ENCODE assay signal across 17 cellular contexts in genomic region chr2:239721531-239721930, GRCh38.
DNase-seq lines count a peak whose midpoint lies in the region; ATAC-seq and TF ChIP-seq lines count a peak whose summit lies in the region.
"Had no signal": no experiment of that assay in that cellular context is flagged by ENCODE, and none has a peak within 500 bp of the region (broad histone marks: within the 10 kb centered on the region; RNA-seq: fewer than 3 reads in every experiment).

No MANE protein-coding gene starts in this region.

- H3K36me3 ChIP-seq in H7 (replicated peaks; ENCODE audit: control insufficient read depth, insufficient read depth, low read length) (no peaks in the 10 kb centered on the region), spleen (no peaks in the 10 kb centered on the region)

- no peak overlapping the region for H2BK120ac ChIP-seq in H9 (ENCODE audit: low read depth, low read length, poor library complexity, severe bottlenecking)

- H4K5ac ChIP-seq in H9 (ENCODE audit: insufficient read length, low read depth, low read length): no peak overlapping the region

- H3K56ac ChIP-seq in H9 (ENCODE audit: insufficient read length, low read depth, low read length): no peak overlapping the region

- H2BK5ac ChIP-seq in H9 (ENCODE audit: insufficient read length, low read length): no peak overlapping the region

- H2AK5ac ChIP-seq in H9 (ENCODE audit: insufficient read length, low read length): no peak overlapping the region

- no peaks in the 10 kb centered on the region for H3K79me2 ChIP-seq in H9 (ENCODE audit: insufficient read depth, low read length)

- H3K4ac ChIP-seq in H9 (ENCODE audit: low read depth, low read length): no peak overlapping the region

- H3K27ac Mint-ChIP-seq in H9: no peak overlapping the region
- H3K27ac Mint-ChIP-seq: B cell; CD4-positive, CD25-positive, alpha-beta regulatory T cell had no signal

- H3K18ac ChIP-seq in H9 (ENCODE audit: insufficient read length, low read depth, low read length): no peak overlapping the region

- no peak overlapping the region for H3K9ac ChIP-seq in H9 (ENCODE audit: extremely low read depth, insufficient read length, low read length)

- no peaks in the 10 kb centered on the region for H3K23me2 ChIP-seq in H9 (ENCODE audit: insufficient read length, low read depth, low read length, poor library complexity, severe bottlenecking)

- no peak overlapping the region for H4K91ac ChIP-seq in H9 (ENCODE audit: insufficient read length, low read depth, low read length)

- no peak overlapping the region for H3K14ac ChIP-seq in H9 (ENCODE audit: insufficient read depth, low read length)

- intact Hi-C loops in spleen (cut with DNase I; ENCODE audit: low total_unique reads): no loop called here

- H3K36me3 Mint-ChIP-seq in H9 (ENCODE audit: insufficient read depth in 1 of 3, low read depth in 3 of 3): peaks cover 0 to 3% (median 0%) of the 10 kb centered on the region in 3 experiments; a peak in 1 of 7 replicates
- H3K36me3 Mint-ChIP-seq: CD4-positive, CD25-positive, alpha-beta regulatory T cell had no signal

- peak; percentile 37 for DNase-seq in H7
- DNase-seq in H9: peak; percentile 17
- DNase-seq in left lobe of liver (ENCODE audit: low spot score): peak; percentile 24
- DNase-seq in spleen: peak; percentile 57
- DNase-seq in NOMO-1 treated with DMSO at 0.1 percent for 48 hours (lab: John Stamatoyannopoulos, UW; ENCODE audit: unreplicated experiment): no peak
- DNase-seq: CD4-positive, CD25-positive, alpha-beta regulatory T cell; EL; NCI-H1048; NCI-H1436 treated with DMSO at 0.1 percent for 48 hours; NCI-H2029 treated with DMSO at 0.1 percent for 48 hours; NCI-H2171 treated with DMSO at 0.1 percent for 48 hours; NCI-H510A; NCI-H774; PC-3 had no signal

- H3K4me3 ChIP-seq in H7 (ENCODE audit: insufficient read depth, low read depth, low read length): no peak overlapping the region
- H3K4me3 ChIP-seq in spleen: no peak overlapping the region

- H3K9me3 ChIP-seq in H9 (ENCODE audit: control insufficient read depth, low read depth, low read length) (no peaks in the 10 kb centered on the region), spleen (no peaks in the 10 kb centered on the region)

- no peaks in the 10 kb centered on the region for H4K20me1 ChIP-seq in H9 (ENCODE audit: control insufficient read depth, insufficient read depth, insufficient read length)

- no peak overlapping the region for H3K27ac ChIP-seq in H9 (ENCODE audit: insufficient read length, low read depth, low read length)
- H3K27ac ChIP-seq in spleen: no peak overlapping the region

- H3K4me1 Mint-ChIP-seq in H9: peaks cover 4 to 14% of the 10 kb centered on the region in 2 experiments; a peak in 3 of 4 replicates
- H3K4me1 Mint-ChIP-seq: B cell; CD4-positive, CD25-positive, alpha-beta regulatory T cell had no signal

- no peak overlapping the region for H2BK20ac ChIP-seq in H9 (ENCODE audit: low read depth, low read length, poor library complexity, severe bottlenecking)

- no peak overlapping the region for H2BK15ac ChIP-seq in H9 (ENCODE audit: low read depth, low read length)

- H3K4me1 ChIP-seq in H9 (ENCODE audit: insufficient read depth, low read length) (no peaks in the 10 kb centered on the region), spleen (peaks cover 0 to 13% (median 0%) of the 10 kb centered on the region in 6 donors)

- no peak overlapping the region for H3K4me3 Mint-ChIP-seq in H9
- H3K4me3 Mint-ChIP-seq: B cell; CD4-positive, CD25-positive, alpha-beta regulatory T cell had no signal

- H3K27me3 ChIP-seq in H7 (ENCODE audit: control insufficient read depth, insufficient read depth, low read length) (no peaks in the 10 kb centered on the region), H9 (ENCODE audit: insufficient read depth, low read length) (no peaks in the 10 kb centered on the region), spleen (replicated peaks in 1 of 7) (no peaks in the 10 kb centered on the region)

- TF ChIP-seq CTCF in H9 (conservative IDR thresholded peaks at IDR 0.05): no peak
- TF ChIP-seq CTCF in spleen (IDR thresholded peaks at IDR 0.05 in 8 of 11, conservative IDR thresholded peaks at IDR 0.05 in 3 of 11): no peak

- WGBS in H9 (ENCODE audit: extremely low coverage, insufficient read length, low lambda C conversion rate): no CpG with 5 or more reads among the region's 11 CpGs
- 66 to 81% (median 79%) methylated on average over 9 to 11 of the region's 11 CpGs for WGBS in spleen, 5 donors

- H3K4me2 ChIP-seq in H9 (ENCODE audit: insufficient read depth, insufficient read length, low read length): no peak overlapping the region

- H3K9me3 Mint-ChIP-seq in H9: peaks cover 4 to 8% of the 10 kb centered on the region in 2 experiments; a peak in 3 of 5 replicates

- H3K27me3 Mint-ChIP-seq in H9 (ENCODE audit: low read depth): no peaks in the 10 kb centered on the region; the same call in 1 of the 2 replicates
- H3K27me3 Mint-ChIP-seq: B cell; CD4-positive, CD25-positive, alpha-beta regulatory T cell had no signal

- no peak overlapping the region for H4K8ac ChIP-seq in H9 (replicated peaks; ENCODE audit: insufficient read length, low read depth, low read length)

- no peak overlapping the region for H2AFZ ChIP-seq in H9 (ENCODE audit: low read length)

- no peak overlapping the region for H3T11ph ChIP-seq in H9 (ENCODE audit: low read length)

- no peak overlapping the region for H2BK12ac ChIP-seq in H9 (ENCODE audit: insufficient read length, low read depth, low read length)

- ATAC-seq in left lobe of liver (no peak), GM21723 (IDR thresholded peaks at IDR 0.05; ENCODE audit: unreplicated experiment) (no peak), GM21515 (IDR thresholded peaks at IDR 0.05; ENCODE audit: unreplicated experiment) (no peak)
- ATAC-seq: PC-3 had no signal

- no peak overlapping the region for H3K23ac ChIP-seq in H9 (ENCODE audit: insufficient read length, low read depth, low read length)

- H3K79me1 ChIP-seq in H9 (ENCODE audit: insufficient read depth, low read depth, low read length, poor library complexity, severe bottlenecking): no peaks in the 10 kb centered on the region

- TF ChIP-seq POLR2A in spleen (IDR thresholded peaks at IDR 0.05): no peak
